Comparison of ENCODE assay signal across 19 cellular contexts in the genomic region with DNA sequence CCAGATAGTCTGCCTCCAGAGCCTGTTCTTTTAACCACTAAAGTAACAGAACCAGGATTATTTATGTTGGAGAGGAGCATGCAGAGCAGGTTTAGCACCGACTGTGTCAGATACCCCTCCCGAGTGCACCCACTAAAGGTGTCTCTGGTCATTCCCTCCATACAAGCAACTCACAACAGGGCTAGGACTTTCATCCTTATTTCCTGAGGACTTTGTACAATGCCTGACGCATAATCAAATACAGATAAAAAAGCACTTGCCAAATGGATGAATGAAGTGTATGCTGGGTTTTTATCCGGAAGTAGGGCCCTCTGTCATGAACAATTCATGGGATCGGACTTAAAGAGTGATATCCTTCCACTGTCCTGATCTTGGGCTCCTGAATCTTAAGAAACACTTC. TPM values are rescaled to one million over a fixed set of nuclear protein-coding genes. Genes with fewer than 3 reads are reported as not detected.
DNase-seq lines count a peak whose midpoint lies in the region; ATAC-seq, FAIRE-seq and TF ChIP-seq lines count a peak whose summit lies in the region.
"Had no signal": no experiment of that assay in that cellular context is flagged by ENCODE, and none has a peak within 500 bp of the region (broad histone marks: within the 10 kb centered on the region; RNA-seq: fewer than 3 reads in every experiment).

No MANE protein-coding gene starts in this region.

- H3K27me3 ChIP-seq in liver (ENCODE audit: control insufficient read depth in 4 of 4, insufficient read depth in 4 of 4, low read length in 3 of 4) (no peaks in the 10 kb centered on the region), HepG2 (ENCODE audit: control insufficient read depth in 1 of 2, insufficient read depth in 2 of 2, low read length in 2 of 2) (no peaks in the 10 kb centered on the region), right lobe of liver (no peaks in the 10 kb centered on the region), muscle layer of duodenum (ENCODE audit: low read depth, low read length) (no peaks in the 10 kb centered on the region), right atrium auricular region (no peaks in the 10 kb centered on the region)

- TF ChIP-seq CTCF in liver (IDR thresholded peaks at IDR 0.05; ENCODE audit: low read depth, low read length, missing input control): no peak
- no peak for TF ChIP-seq CTCF in HepG2 (CRISPR knock-in tag; IDR thresholded peaks at IDR 0.05)
- TF ChIP-seq CTCF in right lobe of liver (IDR thresholded peaks at IDR 0.05): no peak
- TF ChIP-seq CTCF in right atrium auricular region (IDR thresholded peaks at IDR 0.05): no peak

- H4K20me1 ChIP-seq in HepG2 (ENCODE audit: insufficient read depth, low read length): no peaks in the 10 kb centered on the region

- TF ChIP-seq RAD21 in liver (IDR thresholded peaks at IDR 0.05): peak; percentile 41 to 59
- TF ChIP-seq RAD21 in HepG2 (CRISPR knock-in tag; IDR thresholded peaks at IDR 0.05): no peak

- H3K27ac ChIP-seq in liver (ENCODE audit: low read depth in 1 of 2, low read length in 2 of 2): peak overlapping the region; percentile 72 to 78
- no peak overlapping the region for H3K27ac ChIP-seq in HepG2 (ENCODE audit: extremely low read length, insufficient read depth, low read length)
- H3K27ac ChIP-seq in right lobe of liver: peak overlapping the region; percentile 22 to 51 (median 39)
- H3K27ac ChIP-seq in muscle layer of duodenum (ENCODE audit: low read length): peak overlapping the region; percentile 48
- H3K27ac ChIP-seq in right atrium auricular region: no peak overlapping the region
- H3K27ac ChIP-seq: 22Rv1, A549, C4-2B had no signal

- FAIRE-seq in HepG2 (lab: Jason Lieb, UNC): no peak
- FAIRE-seq: A549, D721Med, G401.6, GM12891, H1 had no signal

- intact Hi-C loops in HepG2 (cut with micrococcal nuclease; ENCODE audit: unreplicated experiment) (loop anchor here (2.0 kb wide), 2 partner anchors 111 to 205 kb away; no protein-coding TSS in a partner anchor), right lobe of liver (cut with DNase I) (no loop called here), Right ventricle myocardium superior (cut with DNase I) (loop anchor here (2.0 kb wide), 1 partner anchor 137 kb away; no protein-coding TSS in a partner anchor)

- in situ Hi-C loops in HepG2 (cut with HindIII; ENCODE audit: extremely low pct_ligation_motif_present, low pct_unique_long_range_greater_than_20kb): loop anchor here (5.0 kb wide), 2 partner anchors 99 to 139 kb away; no protein-coding TSS in a partner anchor

- WGBS in liver: 31% methylated on average over 5 of the region's 5 CpGs
- WGBS in HepG2 (ENCODE audit: low lambda C conversion rate): 89% methylated on average over 5 of the region's 5 CpGs
- WGBS in right lobe of liver (ENCODE audit: insufficient coverage, low coverage, low lambda C conversion rate, missing lambda C conversion rate): 35% methylated on average over 5 of the region's 5 CpGs

- ATAC-seq in HepG2: no peak
- ATAC-seq in right lobe of liver: peak; percentile 83 to 87 (median 86)
- no peak for ATAC-seq in GM21367 (IDR thresholded peaks at IDR 0.05; ENCODE audit: unreplicated experiment)
- ATAC-seq in HG02840 (IDR thresholded peaks at IDR 0.05; ENCODE audit: low FRiP score, unreplicated experiment): no peak
- no peak for ATAC-seq in Right ventricle myocardium superior (ENCODE audit: poor library complexity)
- ATAC-seq: A549 had no signal

- H3K4me2 ChIP-seq in HepG2 (ENCODE audit: low read depth, low read length): no peak overlapping the region
- H3K4me2 ChIP-seq: A549 had no signal

- H3K36me3 ChIP-seq in liver (ENCODE audit: control insufficient read depth in 4 of 4, insufficient read depth in 3 of 4, low read depth in 1 of 4, low read length in 3 of 4) (no peaks in the 10 kb centered on the region), HepG2 (replicated peaks in 1 of 2; ENCODE audit: control insufficient read depth in 1 of 2, insufficient read depth in 2 of 2, low read length in 2 of 2) (no peaks in the 10 kb centered on the region), right lobe of liver (no peaks in the 10 kb centered on the region), muscle layer of duodenum (ENCODE audit: control insufficient read depth in 1 of 2, insufficient read depth in 2 of 2, low read length in 2 of 2) (no peaks in the 10 kb centered on the region), right atrium auricular region (no peaks in the 10 kb centered on the region)

- CTCF ChIA-PET in HepG2 (lab: Yijun Ruan, JAX; ENCODE audit: low intra/inter-chr PET ratio, low total read pairs): interaction anchor here (2.9 to 8.4 kb wide), 2 partner anchors 102 to 136 kb away, joined by 70 to 175 read pairs; a partner anchor contains a TSS

- H2AFZ ChIP-seq in HepG2 (ENCODE audit: low read length): no peak overlapping the region

- no peak for TF ChIP-seq POLR2A in HepG2 (IDR thresholded peaks at IDR 0.05; ENCODE audit: insufficient read depth in 1 of 2, low read depth in 2 of 2, low read length in 2 of 2)
- TF ChIP-seq POLR2A in right lobe of liver (IDR thresholded peaks at IDR 0.05): peak; percentile 72

- no TSS peak for BruUV-seq in HepG2 (replicated peaks; lab: Mats Ljungman, UMichigan)

- TF ChIP-seq EP300 in HepG2 (IDR thresholded peaks at IDR 0.05; ENCODE audit: low read depth in 2 of 2, low read length in 2 of 2): no peak
- no peak for TF ChIP-seq EP300 in HepG2 (CRISPR knock-in tag; IDR thresholded peaks at IDR 0.05; ENCODE audit: borderline replicate concordance)

- H3K4me3 ChIP-seq in liver (ENCODE audit: low read depth in 1 of 3, low read length in 3 of 3) (no peak overlapping the region), HepG2 (replicated peaks in 1 of 3; ENCODE audit: insufficient read depth in 1 of 3, low read depth in 2 of 3, low read length in 3 of 3) (no peak overlapping the region), right lobe of liver (no peak overlapping the region), muscle layer of duodenum (ENCODE audit: low read depth in 1 of 2, low read length in 2 of 2) (no peak overlapping the region), right atrium auricular region (no peak overlapping the region)
- H3K4me3 ChIP-seq: A549 had no signal

- no peaks in the 10 kb centered on the region for H3K79me2 ChIP-seq in HepG2 (ENCODE audit: insufficient read depth, low read length)

- POLR2A ChIA-PET in HepG2 (lab: Yijun Ruan, JAX): no interaction called here

- H3K9ac ChIP-seq in liver (ENCODE audit: low read depth in 1 of 2, low read length in 2 of 2) (peak overlapping the region; percentile 38 to 50), HepG2 (ENCODE audit: insufficient read depth, low read depth, low read length) (no peak overlapping the region)

- H3K9me3 ChIP-seq in liver (ENCODE audit: control insufficient read depth in 4 of 4, low read length in 3 of 4) (no peaks in the 10 kb centered on the region), HepG2 (ENCODE audit: low read length) (no peaks in the 10 kb centered on the region), right lobe of liver (no peaks in the 10 kb centered on the region), muscle layer of duodenum (ENCODE audit: control insufficient read depth in 1 of 2, low read length in 2 of 2) (no peaks in the 10 kb centered on the region), right atrium auricular region (no peaks in the 10 kb centered on the region)
- H3K9me3 ChIP-seq: Caco-2 had no signal

- DNase-seq in HepG2 (ENCODE audit: low spot score): no peak
- DNase-seq in right lobe of liver: no peak
- no peak for DNase-seq in right atrium auricular region (ENCODE audit: low spot score)
- no peak for DNase-seq in Right ventricle myocardium superior
- DNase-seq: AML-193; Caco-2; CD4-positive, alpha-beta T cell; H9 had no signal

- H3K4me1 ChIP-seq in liver (ENCODE audit: control insufficient read depth in 4 of 4, insufficient read depth in 4 of 4, low read length in 3 of 4) (peaks cover 2 to 12% (median 8%) of the 10 kb centered on the region in 4 donors), HepG2 (ENCODE audit: insufficient read depth, low read length) (peaks cover 9% of the 10 kb centered on the region), right lobe of liver (peaks cover 0 to 15% (median 0%) of the 10 kb centered on the region in 4 donors), muscle layer of duodenum (ENCODE audit: control insufficient read depth in 1 of 2, insufficient read depth in 2 of 2, low read length in 2 of 2) (no peaks in the 10 kb centered on the region), right atrium auricular region (peaks cover 0 to 6% of the 10 kb centered on the region in 2 donors)
- H3K4me1 ChIP-seq: A549, Caco-2 had no signal

TF ChIP-seq in HepG2, 621 proteins besides CTCF, POLR2A, EP300 and RAD21 (continues in another document):
- TF ChIP-seq KDM1A (CRISPR knock-in tag; IDR thresholded peaks at IDR 0.05) (no peak), ZNF225 (CRISPR knock-in tag; IDR thresholded peaks at IDR 0.05) (no peak), HOXA3 (CRISPR knock-in tag; IDR thresholded peaks at IDR 0.05) (no peak)

RNA-seq across cellular contexts. Expression of a gene that starts 26.0 kb away (rescaled TPM):
- total RNA-seq in liver (100 to 1,000 TPM; 336 to 765 TPM), HepG2 (2016; rRNA removed; fragmentation: Illumina TruSeq; extraction: Trizol) (2,304 and 2,854 TPM in 2 replicates), right lobe of liver (100 to 1,000 TPM; 225 to 532 (median 294) TPM), right atrium auricular region (1,000 to 10,000 TPM in 1 of 2 donors, 100 to 1,000 TPM in 1; 675 to 1,127 TPM), Right ventricle myocardium superior (543 TPM)
- polyA plus RNA-seq in liver (100 to 1,000 TPM; 359 to 442 TPM), HepG2 (2011; rRNA removed) (2,158 and 2,520 TPM in 2 replicates)
- 2,679 and 3,195 TPM in 2 replicates for total RNA-seq in HepG2 (2016; cell fraction: cytosol; rRNA removed; fragmentation: Illumina TruSeq; extraction: Trizol; ENCODE audit: low read depth)
- total RNA-seq in HepG2 (2016; cell fraction: insoluble cytoplasmic fraction; rRNA removed; fragmentation: Illumina TruSeq; extraction: Trizol): 2,274 and 2,770 TPM in 2 replicates
- 4,681 and 5,440 TPM in 2 replicates for total RNA-seq in HepG2 (2016; cell fraction: membrane; rRNA removed; fragmentation: Illumina TruSeq; extraction: Trizol)
- 835 and 930 TPM in 2 replicates for total RNA-seq in HepG2 (2016; cell fraction: nucleus; rRNA removed; fragmentation: Illumina TruSeq; extraction: Trizol)
- polyA plus RNA-seq in HepG2 (2011; cell fraction: cytosol; rRNA removed): 1,791 and 2,684 TPM in 2 replicates
- polyA plus RNA-seq in HepG2 (2011; cell fraction: nucleus; rRNA removed): 439 and 543 TPM in 2 replicates
- polyA plus RNA-seq in HepG2 (2012): 3,634 and 4,341 TPM in 2 replicates
- 2,391 and 2,662 TPM in 2 replicates for polyA plus RNA-seq in HepG2 (2016; cell fraction: cytosol; fragmentation: Illumina TruSeq; extraction: Trizol; ENCODE audit: low read depth)
- 2,258 and 2,332 TPM in 2 replicates for polyA plus RNA-seq in HepG2 (2016; cell fraction: insoluble cytoplasmic fraction; fragmentation: Illumina TruSeq; extraction: Trizol; ENCODE audit: low read depth)
- 3,797 and 4,128 TPM in 2 replicates for polyA plus RNA-seq in HepG2 (2016; cell fraction: membrane; fragmentation: Illumina TruSeq; extraction: Trizol; ENCODE audit: low read depth)
- polyA plus RNA-seq in HepG2 (2016; cell fraction: nucleus; fragmentation: Illumina TruSeq; extraction: Trizol; ENCODE audit: insufficient read depth, low read depth): 1,172 and 1,187 TPM in 2 replicates
- polyA minus RNA-seq in HepG2 (2011; rRNA and poly(A)+ RNA removed; ENCODE audit: low replicate concordance): 995 and 1,624 TPM in 2 replicates
- 597 and 687 TPM in 2 replicates for polyA minus RNA-seq in HepG2 (2011; cell fraction: cytosol; rRNA and poly(A)+ RNA removed)
- 346 and 489 TPM in 2 replicates for polyA minus RNA-seq in HepG2 (2011; cell fraction: nucleus; rRNA and poly(A)+ RNA removed)

Comparison
In these comparisons a context has a peak if more than half of its experiments do, and no peak if none do; other contexts are left out.
1. H3K27ac ChIP-seq: peak in liver (2 of 2), right lobe of liver (3 of 3) and muscle layer of duodenum (single experiment); none in HepG2 (single experiment) and right atrium auricular region (0 of 2).
2. ATAC-seq: peak in right lobe of liver (4 of 4); none in HepG2 (single experiment), GM21367 (single experiment), HG02840 (single experiment) and Right ventricle myocardium superior (single experiment).
3. intact Hi-C loops: an anchor here in HepG2 (2.0 kb wide) and Right ventricle myocardium superior (2.0 kb wide); none called in right lobe of liver.